ENCODE assay signal across 8 cellular contexts in genomic region chr10:119120413-119120867, GRCh38. TPM values are rescaled to one million over a fixed set of nuclear protein-coding genes. Genes with fewer than 3 reads are reported as not detected.
DNase-seq lines count a peak whose midpoint lies in the region; ATAC-seq and TF ChIP-seq lines count a peak whose summit lies in the region.

No MANE protein-coding gene starts in this region.

- H3K56ac ChIP-seq in IMR-90 (ENCODE audit: extremely low read depth, insufficient read depth, low read length), result no peak overlapping the region

- H4K91ac ChIP-seq in IMR-90 (ENCODE audit: insufficient read depth, low read depth, low read length), result no peak overlapping the region

- H4K20me1 ChIP-seq in IMR-90 (ENCODE audit: insufficient read depth, low read length), result peaks cover 4% of the 10 kb centered on the region; the same call in 1 of the 2 replicates

- no peak overlapping the region; the same call in 1 of the 2 replicates for H3K4me2 ChIP-seq in IMR-90 (ENCODE audit: low read depth, low read length)

- no peak for TF ChIP-seq EP300 in suprapubic skin (IDR thresholded peaks at IDR 0.05)

- H3K4ac ChIP-seq in IMR-90 (ENCODE audit: low read depth, low read length), result no peak overlapping the region

- dilution Hi-C loops in IMR-90 (cut with HindIII; ENCODE audit: low sequenced_read_pairs, unreplicated experiment), result no loop called here

- no peaks in the 10 kb centered on the region for H3K9me3 ChIP-seq in IMR-90 (ENCODE audit: control insufficient read depth, insufficient read depth, low read length)
- H3K9me3 ChIP-seq in heart right ventricle, result no peaks in the 10 kb centered on the region
- H3K9me3 ChIP-seq in suprapubic skin, result no peaks in the 10 kb centered on the region

- H3K27me3 ChIP-seq in IMR-90 (ENCODE audit: control insufficient read depth, insufficient read depth, low read length), result no peaks in the 10 kb centered on the region
- no peaks in the 10 kb centered on the region for H3K27me3 ChIP-seq in heart right ventricle
- no peaks in the 10 kb centered on the region for H3K27me3 ChIP-seq in suprapubic skin

- TF ChIP-seq POLR2A in IMR-90 (IDR thresholded peaks at IDR 0.05; ENCODE audit: low read depth, low read length), result no peak
- TF ChIP-seq POLR2A in suprapubic skin (IDR thresholded peaks at IDR 0.05), result no peak

- in situ Hi-C loops in GM13977 (cut with MboI; ENCODE audit: low pct_unique_long_range_greater_than_20kb, low sequenced_read_pairs, unreplicated experiment) (no loop called here), IMR-90 (cut with MboI; ENCODE audit: low sequenced_read_pairs) (no loop called here)

- H2AK9ac ChIP-seq in IMR-90 (replicated peaks; ENCODE audit: low read depth, low read length, poor library complexity), result no peak overlapping the region

- CTCF ChIA-PET in IMR-90 (lab: Yijun Ruan, JAX), result interaction anchor here (1.0 to 1.1 kb wide), 2 partner anchors 11 kb away, joined by 3 to 4 read pairs; no protein-coding TSS in a partner anchor

- POLR2A ChIA-PET in IMR-90 (lab: Charles Lee; ENCODE audit: unreplicated experiment), result no interaction called here

- no peak overlapping the region for H3K23ac ChIP-seq in IMR-90 (ENCODE audit: low read depth, low read length)

- H3K14ac ChIP-seq in IMR-90 (replicated peaks; ENCODE audit: low read depth, low read length), result no peak overlapping the region

- no peak overlapping the region for H3K9ac ChIP-seq in IMR-90 (ENCODE audit: low read depth, low read length)

- H2BK120ac ChIP-seq in IMR-90 (ENCODE audit: low read depth, low read length), result no peak overlapping the region

- no peak overlapping the region for H2BK15ac ChIP-seq in IMR-90 (ENCODE audit: low read depth, low read length)

- H3K79me1 ChIP-seq in IMR-90 (ENCODE audit: low read depth in 1 of 2, low read length in 2 of 2), result peaks cover 2 to 27% of the 10 kb centered on the region in 2 experiments; a peak in 3 of 4 replicates

- 53% methylated on average over 3 of the region's 4 CpGs; no CpG with 5 or more reads in 1 of the 2 experiments for WGBS in IMR-90 (ENCODE audit: extremely low coverage in 2 of 2, insufficient read length in 1 of 2), 2 experiments
- 53 to 68% methylated on average over 4 of the region's 4 CpGs for WGBS in heart right ventricle, 2 donors
- WGBS in suprapubic skin, result 84% methylated on average over 4 of the region's 4 CpGs

- ATAC-seq in GM21619 (IDR thresholded peaks at IDR 0.05; ENCODE audit: unreplicated experiment), result peak; percentile 93
- ATAC-seq in IMR-90 (ENCODE audit: low read depth), result peak; percentile 78
- peak; percentile 34 to 93 (median 80) for ATAC-seq in heart right ventricle

- TF ChIP-seq CTCF in GM13977 (IDR thresholded peaks at IDR 0.05; ENCODE audit: extremely low read depth, insufficient read depth, missing control alignments) (no peak), IMR-90 (conservative IDR thresholded peaks at IDR 0.05; ENCODE audit: low read depth, low read length) (no peak), heart right ventricle (IDR thresholded peaks at IDR 0.05) (no peak), suprapubic skin (IDR thresholded peaks at IDR 0.05) (no peak)

- no peak overlapping the region for H4K5ac ChIP-seq in IMR-90 (ENCODE audit: low read depth, low read length)

- intact Hi-C loops in IMR-90 (cut with micrococcal nuclease) (no loop called here), heart right ventricle (cut with DNase I) (no loop called here)

- H2BK20ac ChIP-seq in IMR-90 (ENCODE audit: low read depth, low read length), result no peak overlapping the region

- H3K36me3 ChIP-seq in IMR-90 (ENCODE audit: control insufficient read depth, insufficient read depth, low read length), result peaks cover 51% of the 10 kb centered on the region
- H3K36me3 ChIP-seq in heart right ventricle, result peaks cover 0 to 100% (median 39%) of the 10 kb centered on the region in 9 donors
- peaks cover 76% of the 10 kb centered on the region for H3K36me3 ChIP-seq in suprapubic skin

- no peak for TF ChIP-seq RAD21 in IMR-90 (IDR thresholded peaks at IDR 0.05; ENCODE audit: low read length)

- H2AK5ac ChIP-seq in IMR-90 (ENCODE audit: low read depth, low read length), result no peak overlapping the region

- H2BK5ac ChIP-seq in IMR-90 (ENCODE audit: low read depth, low read length, poor library complexity, severe bottlenecking), result peak overlapping the region; percentile 85

- peak; percentile 69 for DNase-seq in GM13977 (ENCODE audit: low spot score)
- peak; percentile 83 for DNase-seq in IMR-90
- no peak for DNase-seq in heart right ventricle
- DNase-seq in NCI-H146 (lab: John Stamatoyannopoulos, UW), result no peak
- DNase-seq in stimulated activated CD4-positive, alpha-beta T cell treated with anti-CD3 and anti-CD28 coated beads, Interleukin-4, amount 100 ng/mL, for 24 hours, result no peak
- DNase-seq in suprapubic skin (ENCODE audit: low spot score in 2 of 2), result no peak
- DNase-seq in GDM1 (lab: John Stamatoyannopoulos, UW), result no peak

- H4K8ac ChIP-seq in IMR-90 (ENCODE audit: low read depth in 2 of 2, low read length in 2 of 2), result no peak overlapping the region

- no peak overlapping the region for H2AFZ ChIP-seq in IMR-90 (replicated peaks; ENCODE audit: low read length, poor library complexity)

- H3K9me1 ChIP-seq in IMR-90 (ENCODE audit: insufficient read depth, low read length), result peaks cover 4% of the 10 kb centered on the region; the same call in 1 of the 2 replicates

- H3K27ac ChIP-seq in IMR-90 (ENCODE audit: insufficient read depth, low read length), result peak overlapping the region; percentile 7; the same call in 1 of the 2 replicates
- H3K27ac ChIP-seq in heart right ventricle, result peak overlapping the region in 9 of 10 donors; percentile 25 to 74 (median 63)
- H3K27ac ChIP-seq in suprapubic skin, result no peak overlapping the region

- H3K4me3 ChIP-seq in IMR-90 (ENCODE audit: insufficient read depth, low read depth, low read length) (no peak overlapping the region), heart right ventricle (no peak overlapping the region), suprapubic skin (no peak overlapping the region)

- no peak overlapping the region for H3K18ac ChIP-seq in IMR-90 (ENCODE audit: low read depth, low read length)

- H3K4me1 ChIP-seq in IMR-90 (ENCODE audit: control insufficient read depth, insufficient read depth, low read length), result peaks cover 2% of the 10 kb centered on the region; the same call in 1 of the 2 replicates
- H3K4me1 ChIP-seq in heart right ventricle, result peaks cover 0 to 24% (median 7%) of the 10 kb centered on the region in 9 donors
- H3K4me1 ChIP-seq in suprapubic skin, result no peaks in the 10 kb centered on the region

- no TSS peak for BruUV-seq in IMR-90 (replicated peaks; lab: Mats Ljungman, UMichigan)

TF ChIP-seq in IMR-90, 13 proteins besides CTCF, POLR2A, EP300 and RAD21:
- TF ChIP-seq NFE2L2 (IDR thresholded peaks at IDR 0.05; ENCODE audit: low read depth, low read length), result peak; percentile 72; the same call in 1 of the 2 replicates
- no peak for TF ChIP-seq USF2 (IDR thresholded peaks at IDR 0.05; ENCODE audit: low read depth, low read length)
- TF ChIP-seq CEBPB (IDR thresholded peaks at IDR 0.05; ENCODE audit: low read depth, low read length), result peak; percentile 64
- peak; percentile 51; the same call in 1 of the 2 replicates for TF ChIP-seq MAFK (IDR thresholded peaks at IDR 0.05; ENCODE audit: low read depth, low read length)
- TF ChIP-seq FOS (IDR thresholded peaks at IDR 0.05; ENCODE audit: low read depth, low read length), result peak; percentile 42; the same call in 1 of the 2 replicates

RNA-seq across cellular contexts. Expression of gene DENND10, which starts 16.5 kb away (rescaled TPM):
- total RNA-seq in IMR-90 (2012; rRNA removed) (80.3 and 81.4 TPM in 2 replicates), heart right ventricle (10 to 100 TPM; 17.1 to 28.4 (median 23.4) TPM), suprapubic skin (10 to 100 TPM; 27.5 to 45.8 (median 33.1) TPM)
- polyA plus RNA-seq in IMR-90 (2012; rRNA removed) (39.6 and 50.9 TPM in 2 replicates), heart right ventricle (10 to 100 TPM; 10.7 to 13.6 TPM)
- 25.5 and 41.7 TPM in 2 replicates for polyA plus RNA-seq in IMR-90 (2012; cell fraction: cytosol; rRNA removed)
- polyA plus RNA-seq in IMR-90 (2012; cell fraction: nucleus; rRNA removed; ENCODE audit: low replicate concordance), result 19.3 and 58.1 TPM in 2 replicates

RNA-seq across cellular contexts. Expression of gene EIF3A, which starts 39.8 kb away (rescaled TPM):
- total RNA-seq in IMR-90 (2012; rRNA removed) (145 and 156 TPM in 2 replicates), heart right ventricle (100 to 1,000 TPM in 9 of 10 donors, 10 to 100 TPM in 1; 94.8 to 139 (median 126) TPM), suprapubic skin (100 to 1,000 TPM; 116 to 148 (median 123) TPM)
- polyA plus RNA-seq in IMR-90 (2012; rRNA removed) (39.1 and 49.6 TPM in 2 replicates), heart right ventricle (10 to 100 TPM; 46.9 to 47.3 TPM)
- polyA plus RNA-seq in IMR-90 (2012; cell fraction: cytosol; rRNA removed), result 11.3 and 13.5 TPM in 2 replicates
- 7.7 and 33.1 TPM in 2 replicates for polyA plus RNA-seq in IMR-90 (2012; cell fraction: nucleus; rRNA removed; ENCODE audit: low replicate concordance)

RNA-seq across cellular contexts. Expression of gene SFXN4, which starts 45.1 kb away (rescaled TPM):
- 10.6 and 12.0 TPM in 2 replicates for total RNA-seq in IMR-90 (2012; rRNA removed)
- polyA plus RNA-seq in IMR-90 (2012; rRNA removed), result 10.6 and 12.5 TPM in 2 replicates
- 5.4 and 6.0 TPM in 2 replicates for polyA plus RNA-seq in IMR-90 (2012; cell fraction: cytosol; rRNA removed)
- polyA plus RNA-seq in IMR-90 (2012; cell fraction: nucleus; rRNA removed; ENCODE audit: low replicate concordance), result 6.3 and 26.3 TPM in 2 replicates
- 10 to 100 TPM; 32.3 to 53.1 (median 43.3) TPM for total RNA-seq in heart right ventricle
- 10 to 100 TPM; 65.6 to 95.2 TPM for polyA plus RNA-seq in heart right ventricle
- total RNA-seq in suprapubic skin, result 10 to 100 TPM; 12.2 to 37.4 (median 15.0) TPM

RNA-seq across cellular contexts. Expression of gene PRDX3, which starts 58.2 kb away (rescaled TPM):
- total RNA-seq in IMR-90 (2012; rRNA removed) (169 and 195 TPM in 2 replicates), heart right ventricle (100 to 1,000 TPM; 217 to 323 (median 286) TPM), suprapubic skin (10 to 100 TPM; 58.8 to 78.3 (median 62.1) TPM)
- polyA plus RNA-seq in IMR-90 (2012; rRNA removed) (173 and 187 TPM in 2 replicates), heart right ventricle (100 to 1,000 TPM in 1 of 2 donors, 10 to 100 TPM in 1; 75.4 to 185 TPM)
- polyA plus RNA-seq in IMR-90 (2012; cell fraction: cytosol; rRNA removed), result 60.3 and 63.2 TPM in 2 replicates
- polyA plus RNA-seq in IMR-90 (2012; cell fraction: nucleus; rRNA removed; ENCODE audit: low replicate concordance), result 17.7 and 85.4 TPM in 2 replicates

Comparison
In these comparisons a context has a peak if more than half of its experiments do, and no peak if none do; other contexts are left out.
1. DNase-seq: peak in GM13977 (single experiment) and IMR-90 (single experiment); none in heart right ventricle (0 of 2), NCI-H146 (single experiment), stimulated activated CD4-positive, alpha-beta T cell treated with anti-CD3 and anti-CD28 coated beads, Interleukin-4, amount 100 ng/mL, for 24 hours (single experiment), suprapubic skin (0 of 2) and GDM1 (single experiment).
2. Peak in every context shown above with its lines, with median percentiles within 50 percentile points of each other: ATAC-seq.